In genomic region chr2:239602290-239603282, GRCh38 we compare ENCODE assay signal across 1 cellular context.
TF ChIP-seq lines count a peak whose summit lies in the region.

No MANE protein-coding gene starts in this region.

TF ChIP-seq in H1, 55 proteins besides CTCF, POLR2A, EP300 and RAD21 (continued from another document):
- TF ChIP-seq CHD7 (IDR thresholded peaks at IDR 0.05; ENCODE audit: insufficient replicate concordance, low read length) (no peak), E2F6 (IDR thresholded peaks at IDR 0.05) (no peak), SIRT6 (IDR thresholded peaks at IDR 0.05; ENCODE audit: low read length) (no peak)
